In genomic region chr5:65077653-65078052, GRCh38 we compare ENCODE assay signal across 22 cellular contexts.
A peak's percentile ranks its signal among the peaks of the same experiment; 100 is the strongest.
DNase-seq lines count a peak whose midpoint lies in the region; ATAC-seq and TF ChIP-seq lines count a peak whose summit lies in the region.
"Had no signal": no experiment of that assay in that cellular context is flagged by ENCODE, and none has a peak within 500 bp of the region (broad histone marks: within the 10 kb centered on the region; RNA-seq: fewer than 3 reads in every experiment).

No MANE protein-coding gene starts in this region.

- H3K9me3 Mint-ChIP-seq in GM23338: no peaks in the 10 kb centered on the region
- no peaks in the 10 kb centered on the region for H3K9me3 Mint-ChIP-seq in WTC11
- peaks cover 3% of the 10 kb centered on the region for H3K9me3 Mint-ChIP-seq in neural progenitor cell
- no peaks in the 10 kb centered on the region for H3K9me3 Mint-ChIP-seq in natural killer cell treated with Interleukin-12 subunit alpha and Interleukin-12 subunit beta and Interleukin-15 and Interleukin-18, amount 100 ng/mL, for 72 hours
- H3K9me3 Mint-ChIP-seq: CD4-positive, alpha-beta memory T cell had no signal

- 76% methylated on average over 4 of the region's 4 CpGs for WGBS in hepatocyte (ENCODE audit: low lambda C conversion rate, missing lambda C conversion rate)

- no peaks in the 10 kb centered on the region for H3K9me3 ChIP-seq in hepatocyte (ENCODE audit: low read depth)
- H3K9me3 ChIP-seq in neural progenitor cell (ENCODE audit: low read depth): no peaks in the 10 kb centered on the region
- H3K9me3 ChIP-seq: A549, BLaER1 had no signal

- H3K9me2 ChIP-seq in GM23338 (ENCODE audit: insufficient read depth): no peaks in the 10 kb centered on the region
- H3K9me2 ChIP-seq in hepatocyte (replicated peaks; ENCODE audit: insufficient read depth): no peaks in the 10 kb centered on the region

- POLR2A ChIA-PET in WTC11 (lab: Charles Lee): interaction anchor here (0.7 kb wide), 1 partner anchor 266 kb away, joined by 3 read pairs; no protein-coding TSS in a partner anchor

- H3K36me3 ChIP-seq in GM23338 (ENCODE audit: insufficient read depth): no peaks in the 10 kb centered on the region
- no peaks in the 10 kb centered on the region for H3K36me3 ChIP-seq in hepatocyte (replicated peaks; ENCODE audit: insufficient read depth, low read depth)
- H3K36me3 ChIP-seq in neural progenitor cell: no peaks in the 10 kb centered on the region
- H3K36me3 ChIP-seq: BLaER1 had no signal

- CTCF ChIA-PET in WTC11 (lab: Charles Lee): no interaction called here

- H2AFZ ChIP-seq in GM23338 (peak overlapping the region; percentile 58; the same call in 1 of the 2 replicates), hepatocyte (peak overlapping the region; percentile 40), neural progenitor cell (replicated peaks) (peak overlapping the region; percentile 23)

- no peaks in the 10 kb centered on the region for H3K27me3 ChIP-seq in GM23338 (ENCODE audit: insufficient read depth)
- H3K27me3 ChIP-seq in hepatocyte: no peaks in the 10 kb centered on the region
- no peaks in the 10 kb centered on the region for H3K27me3 ChIP-seq in neural progenitor cell
- H3K27me3 ChIP-seq: BLaER1 had no signal

- DNase-seq in GM23338 (ENCODE audit: low spot score) (no peak), WTC11 (ENCODE audit: low spot score) (no peak), hepatocyte (ENCODE audit: low spot score) (no peak), neural progenitor cell (ENCODE audit: low spot score) (no peak), NOMO-1 treated with DMSO at 0.1 percent for 48 hours (lab: John Stamatoyannopoulos, UW; ENCODE audit: unreplicated experiment) (no peak)
- DNase-seq in natural killer cell treated with Interleukin-12 subunit alpha and Interleukin-12 subunit beta and Interleukin-15 and Interleukin-18, amount 100 ng/mL, for 72 hours (ENCODE audit: low spot score): no peak
- DNase-seq: CD4-positive, alpha-beta memory T cell; DMS153; GDM1; H7; MM.1S; NCI-H1092; NCI-H1436 treated with DMSO at 0.1 percent for 48 hours; NCI-H2029; NCI-H2171 treated with DMSO at 0.1 percent for 48 hours; NCI-H446; NCI-H69 had no signal

- TF ChIP-seq CTCF in GM23338 (conservative IDR thresholded peaks at IDR 0.05; ENCODE audit: low read depth in 2 of 2) (no peak), WTC11 (IDR thresholded peaks at IDR 0.05) (no peak), hepatocyte (IDR thresholded peaks at IDR 0.05; ENCODE audit: poor library complexity) (no peak), neural progenitor cell (IDR thresholded peaks at IDR 0.05) (no peak)

- H3K27me3 Mint-ChIP-seq in GM23338 (ENCODE audit: insufficient read depth, low read depth, poor library complexity) (peaks cover 2% of the 10 kb centered on the region), WTC11 (ENCODE audit: low read depth) (no peaks in the 10 kb centered on the region), neural progenitor cell (ENCODE audit: insufficient read depth, low read depth) (peaks cover 3% of the 10 kb centered on the region)
- H3K27me3 Mint-ChIP-seq in natural killer cell treated with Interleukin-12 subunit alpha and Interleukin-12 subunit beta and Interleukin-15 and Interleukin-18, amount 100 ng/mL, for 72 hours: peaks cover 12 to 13% of the 10 kb centered on the region in 2 donors

- H3K79me2 ChIP-seq in GM23338 (replicated peaks; ENCODE audit: insufficient read depth) (no peaks in the 10 kb centered on the region), hepatocyte (no peaks in the 10 kb centered on the region), neural progenitor cell (ENCODE audit: low read depth) (no peaks in the 10 kb centered on the region)

- no peak for ATAC-seq in GM23338
- no peak for ATAC-seq in WTC11
- no peak for ATAC-seq in GM21367 (IDR thresholded peaks at IDR 0.05; ENCODE audit: unreplicated experiment)
- no peak for ATAC-seq in natural killer cell treated with Interleukin-12 subunit alpha and Interleukin-12 subunit beta and Interleukin-15 and Interleukin-18, amount 100 ng/mL, for 72 hours
- ATAC-seq: A549, Right ventricle myocardium inferior had no signal

- no peaks in the 10 kb centered on the region for H4K20me1 ChIP-seq in GM23338 (replicated peaks; ENCODE audit: insufficient read depth)
- no peaks in the 10 kb centered on the region for H4K20me1 ChIP-seq in hepatocyte (ENCODE audit: insufficient read depth, poor library complexity, severe bottlenecking)
- no peaks in the 10 kb centered on the region for H4K20me1 ChIP-seq in neural progenitor cell (ENCODE audit: low read depth)
- H4K20me1 ChIP-seq: BLaER1 had no signal

- H3K4me1 ChIP-seq in GM23338 (ENCODE audit: insufficient read depth) (peaks cover 25% of the 10 kb centered on the region), hepatocyte (ENCODE audit: insufficient read depth) (no peaks in the 10 kb centered on the region), neural progenitor cell (peaks cover 18% of the 10 kb centered on the region)
- H3K4me1 ChIP-seq: A549 had no signal

- 0 out of 2 replicates have a peak overlapping the region, but pooled peaks have one; percentile 2 for H3K27ac ChIP-seq in GM23338 (ENCODE audit: low read depth)
- H3K27ac ChIP-seq in hepatocyte: peak overlapping the region; percentile 36
- no peak overlapping the region for H3K27ac ChIP-seq in neural progenitor cell
- H3K27ac ChIP-seq: A549, BLaER1, HL-60 had no signal

- H3K4me1 Mint-ChIP-seq in GM23338 (peaks cover 41% of the 10 kb centered on the region), WTC11 (peaks cover 49% of the 10 kb centered on the region), neural progenitor cell (peaks cover 41% of the 10 kb centered on the region)
- H3K4me1 Mint-ChIP-seq in natural killer cell treated with Interleukin-12 subunit alpha and Interleukin-12 subunit beta and Interleukin-15 and Interleukin-18, amount 100 ng/mL, for 72 hours (ENCODE audit: low read depth in 2 of 2): peaks cover 3 to 11% of the 10 kb centered on the region in 2 donors

- H3K4me2 ChIP-seq in GM23338: 0 out of 2 replicates have a peak overlapping the region, but pooled peaks have one; percentile 4
- H3K4me2 ChIP-seq in hepatocyte: no peak overlapping the region
- H3K4me2 ChIP-seq in neural progenitor cell: no peak overlapping the region
- H3K4me2 ChIP-seq: A549, BLaER1 had no signal

- no peak overlapping the region for H3K4me3 ChIP-seq in GM23338
- H3K4me3 ChIP-seq in hepatocyte: no peak overlapping the region
- H3K4me3 ChIP-seq in neural progenitor cell: no peak overlapping the region
- H3K4me3 ChIP-seq: A549, BLaER1 had no signal

- H3F3A ChIP-seq in GM23338 (replicated peaks; ENCODE audit: low read depth) (no peaks in the 10 kb centered on the region), neural progenitor cell (ENCODE audit: low read depth) (no peaks in the 10 kb centered on the region)

- H3K27ac Mint-ChIP-seq in GM23338: 0 out of 2 replicates have a peak overlapping the region, but pooled peaks have one; percentile 11
- peak overlapping the region; percentile 10; the same call in 1 of the 2 replicates for H3K27ac Mint-ChIP-seq in WTC11
- no peak overlapping the region for H3K27ac Mint-ChIP-seq in neural progenitor cell
- no peak overlapping the region for H3K27ac Mint-ChIP-seq in natural killer cell treated with Interleukin-12 subunit alpha and Interleukin-12 subunit beta and Interleukin-15 and Interleukin-18, amount 100 ng/mL, for 72 hours
- H3K27ac Mint-ChIP-seq: CD4-positive, alpha-beta memory T cell had no signal

- no peak overlapping the region for H3K4me3 Mint-ChIP-seq in GM23338
- no peak overlapping the region for H3K4me3 Mint-ChIP-seq in WTC11
- no peak overlapping the region for H3K4me3 Mint-ChIP-seq in neural progenitor cell
- H3K4me3 Mint-ChIP-seq in natural killer cell treated with Interleukin-12 subunit alpha and Interleukin-12 subunit beta and Interleukin-15 and Interleukin-18, amount 100 ng/mL, for 72 hours: no peak overlapping the region
- H3K4me3 Mint-ChIP-seq: CD4-positive, alpha-beta memory T cell had no signal

- no peaks in the 10 kb centered on the region for H3K36me3 Mint-ChIP-seq in GM23338 (ENCODE audit: low read depth)
- no peaks in the 10 kb centered on the region for H3K36me3 Mint-ChIP-seq in WTC11
- no peaks in the 10 kb centered on the region for H3K36me3 Mint-ChIP-seq in neural progenitor cell
- H3K36me3 Mint-ChIP-seq in natural killer cell treated with Interleukin-12 subunit alpha and Interleukin-12 subunit beta and Interleukin-15 and Interleukin-18, amount 100 ng/mL, for 72 hours: no peaks in the 10 kb centered on the region
- H3K36me3 Mint-ChIP-seq: CD4-positive, alpha-beta memory T cell had no signal

- H3K9ac ChIP-seq in neural progenitor cell: no peak overlapping the region
- H3K9ac ChIP-seq: BLaER1 had no signal

TF ChIP-seq in WTC11, 78 proteins besides CTCF, POLR2A, EP300 and RAD21:
- TF ChIP-seq E2F1 (CRISPR knock-in tag; IDR thresholded peaks at IDR 0.05) (no peak), GTF2I (CRISPR knock-in tag; conservative IDR thresholded peaks at IDR 0.05) (no peak), ZNF396 (CRISPR knock-in tag; IDR thresholded peaks at IDR 0.05; ENCODE audit: borderline replicate concordance) (no peak), OVOL2 (CRISPR knock-in tag; IDR thresholded peaks at IDR 0.05; ENCODE audit: borderline replicate concordance) (no peak)
TF ChIP-seq in WTC11: peak in this region for 0.

Comparison
In these comparisons a context has a peak if more than half of its experiments do, and no peak if none do; other contexts are left out.
1. H3K27ac Mint-ChIP-seq: peak in GM23338 (single experiment) and WTC11 (single experiment); none in neural progenitor cell (single experiment) and natural killer cell treated with Interleukin-12 subunit alpha and Interleukin-12 subunit beta and Interleukin-15 and Interleukin-18, amount 100 ng/mL, for 72 hours (0 of 2).
2. Peak in every context shown above with its lines, with median percentiles within 50 percentile points of each other: H2AFZ ChIP-seq.